ENCODE assay signal across 8 cellular contexts in the genomic region with DNA sequence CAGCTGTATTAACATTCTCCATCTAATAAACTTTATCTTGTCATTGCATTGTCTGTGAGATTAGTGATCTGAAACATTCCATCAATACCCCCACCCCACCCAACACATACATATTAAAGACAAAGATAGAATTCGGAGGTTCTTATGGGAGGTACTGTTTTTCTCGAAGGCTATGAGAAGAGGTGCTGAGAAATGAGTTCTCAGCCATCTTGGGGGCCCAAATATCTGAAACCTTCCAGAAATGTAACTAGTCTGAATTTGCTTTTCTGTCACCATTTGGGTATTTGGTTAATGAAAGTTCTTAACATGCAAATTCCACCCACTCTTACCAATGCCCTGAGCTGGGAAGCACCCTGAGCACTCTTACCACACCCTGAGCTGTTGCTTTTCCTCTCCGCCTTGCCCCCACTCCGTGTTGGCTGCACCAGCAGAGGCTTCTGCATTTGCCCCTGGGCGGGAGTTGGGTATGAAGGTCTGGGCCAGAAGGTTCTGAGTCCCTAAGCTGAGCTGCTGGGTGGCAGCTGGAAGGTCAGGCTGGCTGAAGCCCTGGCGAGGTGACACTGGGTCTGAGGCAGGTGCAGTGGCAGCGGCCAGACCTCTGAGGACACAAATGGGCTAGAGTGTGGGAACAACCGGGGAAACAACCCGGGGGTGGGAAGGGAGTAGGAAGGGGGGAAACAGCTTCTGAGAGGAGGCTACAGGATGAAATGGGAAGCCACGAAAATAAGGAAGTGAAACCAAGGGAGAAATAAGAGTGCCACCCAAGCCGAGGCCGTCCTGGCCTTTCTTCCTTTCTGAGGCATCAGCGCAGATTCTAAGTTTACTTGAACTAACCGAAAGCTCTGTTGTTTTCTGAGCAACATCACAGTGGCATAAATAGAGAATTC. TPM values are rescaled to one million over a fixed set of nuclear protein-coding genes. Genes with fewer than 3 reads are reported as not detected.
A peak's percentile ranks its signal among the peaks of the same experiment; 100 is the strongest.
DNase-seq lines count a peak whose midpoint lies in the region; ATAC-seq and TF ChIP-seq lines count a peak whose summit lies in the region.

No MANE protein-coding gene starts in this region.

- H3K27me3 ChIP-seq in right atrium auricular region, result no peaks in the 10 kb centered on the region

- H3K9me3 ChIP-seq in right atrium auricular region, result peaks cover 0 to 4% of the 10 kb centered on the region in 2 donors

- H3K4me3 ChIP-seq in right atrium auricular region, result no peak overlapping the region

- peak; percentile 80 for ATAC-seq in HG02884 (IDR thresholded peaks at IDR 0.05; ENCODE audit: unreplicated experiment)

- H3K36me3 ChIP-seq in right atrium auricular region, result no peaks in the 10 kb centered on the region

- peak overlapping the region; percentile 10 to 55 for H3K27ac ChIP-seq in right atrium auricular region

- no peak for TF ChIP-seq CTCF in right atrium auricular region (IDR thresholded peaks at IDR 0.05)

- H3K4me1 ChIP-seq in right atrium auricular region, result peaks cover 0 to 44% of the 10 kb centered on the region in 2 donors

- DNase-seq in activated T-cell treated with anti-CD3 and anti-CD28 coated beads, Interleukin-2, amount 50 U/mL, for 1 hour, result peak; percentile 29
- no peak for DNase-seq in activated T-cell treated with anti-CD3 and anti-CD28 coated beads for 4 hours
- peak; percentile 72 for DNase-seq in RPMI8226
- no peak for DNase-seq in right atrium auricular region (ENCODE audit: low spot score)
- no peak for DNase-seq in DMS79 (lab: John Stamatoyannopoulos, UW)
- DNase-seq in SW 1271 (lab: John Stamatoyannopoulos, UW), result no peak
- no peak for DNase-seq in superior temporal gyrus (ENCODE audit: extremely low spot score)

RNA-seq across cellular contexts. Expression of a gene that starts 26.4 kb away (rescaled TPM):
- total RNA-seq in right atrium auricular region, result 10 to 100 TPM; 25.6 to 55.1 TPM

RNA-seq across cellular contexts. Expression of a gene that starts 28.4 kb away (rescaled TPM):
- total RNA-seq in right atrium auricular region, result 1 to 10 TPM; 9.9 to 10.0 TPM

RNA-seq across cellular contexts. Expression of a gene that starts 39.5 kb away (rescaled TPM):
- 10 to 100 TPM in 1 of 2 donors, 1 to 10 TPM in 1; 6.6 to 12.0 TPM for total RNA-seq in right atrium auricular region

Comparison
In these comparisons a context has a peak if more than half of its experiments do, and no peak if none do; other contexts are left out.
1. DNase-seq: peak in activated T-cell treated with anti-CD3 and anti-CD28 coated beads, Interleukin-2, amount 50 U/mL, for 1 hour (single experiment) and RPMI8226 (single experiment); none in activated T-cell treated with anti-CD3 and anti-CD28 coated beads for 4 hours (single experiment), right atrium auricular region (single experiment), DMS79 (single experiment), SW 1271 (0 of 2) and superior temporal gyrus (single experiment).